ENCODE assay signal across 8 cellular contexts in the genomic region with DNA sequence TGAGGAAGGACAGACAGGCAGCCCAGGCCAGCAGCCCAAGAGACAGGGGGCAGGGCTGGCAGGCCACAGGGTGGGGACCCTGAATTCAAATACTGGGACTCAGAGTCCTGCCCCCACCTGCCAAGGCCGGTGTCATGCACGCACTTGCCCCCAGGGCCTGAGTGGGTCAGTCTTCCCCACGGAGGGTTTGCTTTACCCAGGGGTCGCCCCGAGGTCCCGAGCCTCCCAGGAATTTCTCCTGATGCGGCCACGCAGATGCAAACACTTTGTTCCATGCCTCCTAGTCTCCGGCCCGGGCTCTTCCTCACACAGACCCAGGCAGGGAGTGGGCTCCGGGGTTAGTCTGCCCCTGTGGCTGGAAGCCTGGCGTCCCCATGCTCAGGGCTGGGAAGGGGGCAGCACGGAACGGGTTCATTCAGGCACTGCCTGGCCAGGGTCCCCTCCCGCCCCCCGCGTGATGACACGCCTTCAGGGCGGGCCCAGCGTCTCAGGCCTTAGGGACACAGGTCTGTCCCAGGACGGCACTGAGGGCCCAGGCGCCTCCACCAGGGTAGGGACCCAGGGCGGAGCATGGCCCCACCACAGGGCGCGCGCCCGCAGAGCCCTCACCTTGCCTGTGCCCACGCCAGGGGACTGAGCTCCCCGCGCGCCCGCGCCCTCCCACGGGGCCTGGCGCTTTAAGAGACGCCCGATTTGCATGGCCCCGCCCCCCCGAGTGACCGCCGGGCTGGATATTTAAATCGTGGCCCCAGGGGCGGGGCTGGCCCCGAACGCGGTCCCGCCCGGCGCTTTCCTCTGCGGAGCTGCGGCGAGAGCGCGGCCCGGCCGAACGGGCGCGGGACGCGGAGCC. TPM values are rescaled to one million over a fixed set of nuclear protein-coding genes. Genes with fewer than 3 reads are reported as not detected.
DNase-seq lines count a peak whose midpoint lies in the region; ATAC-seq and TF ChIP-seq lines count a peak whose summit lies in the region.

SNED1 (plus strand) TSS at position 763 of the 850 bp plus-strand sequence. CDS start 220 bp downstream, outside the sequence.

- peaks cover 11% of the 10 kb centered on the region; the same call in 1 of the 2 replicates for H3K36me3 ChIP-seq in ACC112 (ENCODE audit: insufficient read depth, low read length)
- H3K36me3 ChIP-seq in HAP-1 (replicated peaks) = no peaks in the 10 kb centered on the region
- no peaks in the 10 kb centered on the region; the same call in 1 of the 2 replicates for H3K36me3 ChIP-seq in Panc1 (ENCODE audit: control insufficient read depth, insufficient read depth, low read length)

- CTCF ChIA-PET in Panc1 (lab: Charles Lee) = no interaction called here

- POLR2A ChIA-PET in Panc1 (lab: Charles Lee) = no interaction called here

- peak; percentile 92 for ATAC-seq in Panc1

- no peaks in the 10 kb centered on the region for H3K9me3 Mint-ChIP-seq in nephron progenitor cell

- peak within 1 kb of the TSS; percentile 90 for H3K4me3 ChIP-seq in ACC112 (ENCODE audit: low read depth, low read length)
- H3K4me3 ChIP-seq in HAP-1 = peak within 1 kb of the TSS; percentile 52
- H3K4me3 ChIP-seq in Panc1 (ENCODE audit: low read depth in 2 of 2, low read length in 2 of 2) = peak within 1 kb of the TSS; percentile 50 to 65
- H3K4me3 ChIP-seq in foreskin fibroblast (ENCODE audit: low read depth in 1 of 2, low read length in 2 of 2) = peak within 1 kb of the TSS; percentile 55 to 64

- in situ Hi-C loops in HAP-1 (cut with MboI; ENCODE audit: low sequenced_read_pairs) = no loop called here
- in situ Hi-C loops in Panc1 (cut with HindIII; ENCODE audit: low pct_unique_long_range_greater_than_20kb, low sequenced_read_pairs) = no loop called here

- no peaks in the 10 kb centered on the region for H3K36me3 Mint-ChIP-seq in nephron progenitor cell (ENCODE audit: low read depth)

- H3K4me1 ChIP-seq in ACC112 (ENCODE audit: control insufficient read depth, insufficient read depth, low read length, unreplicated experiment) (peaks cover 7% of the 10 kb centered on the region), HAP-1 (no peaks in the 10 kb centered on the region), Panc1 (ENCODE audit: control insufficient read depth, insufficient read depth, low read length) (peaks cover 11% of the 10 kb centered on the region)

- H3K27ac Mint-ChIP-seq in nephron progenitor cell = no peak within 1 kb of the TSS

- peak within 1 kb of the TSS; percentile 73 for H3K4me3 Mint-ChIP-seq in nephron progenitor cell

- intact Hi-C loops in Panc1 (cut with micrococcal nuclease; ENCODE audit: unreplicated experiment) = no loop called here

- H3K27me3 Mint-ChIP-seq in nephron progenitor cell (ENCODE audit: low read depth, poor library complexity) = peaks cover 42% of the 10 kb centered on the region

- H3K27me3 ChIP-seq in ACC112 (ENCODE audit: insufficient read depth, low read length) (no peaks in the 10 kb centered on the region), HAP-1 (ENCODE audit: low read depth) (no peaks in the 10 kb centered on the region), Panc1 (ENCODE audit: control insufficient read depth, insufficient read depth, low read length) (no peaks in the 10 kb centered on the region)

- TF ChIP-seq CTCF in Panc1 (IDR thresholded peaks at IDR 0.05) (no peak), foreskin fibroblast (IDR thresholded peaks at IDR 0.05; ENCODE audit: low read depth, low read length) (no peak), nephron progenitor cell (IDR thresholded peaks at IDR 0.05) (no peak), subcutaneous adipose tissue (IDR thresholded peaks at IDR 0.05; ENCODE audit: low read depth) (no peak)

- DNase-seq in HAP-1 (ENCODE audit: low spot score in 2 of 2) = peak; percentile 64 to 94
- DNase-seq in Panc1 (ENCODE audit: low read depth, low spot score) = peak; percentile 20
- DNase-seq in activated naive CD4-positive, alpha-beta T cell treated with Interleukin-2 at 50 U/mL for 16 hours = peak; percentile 53
- peak; percentile 81 to 94 for DNase-seq in foreskin fibroblast
- peak; percentile 95 for DNase-seq in nephron progenitor cell
- DNase-seq in globus pallidus (ENCODE audit: low spot score) = no peak

- peak within 1 kb of the TSS; percentile 44; the same call in 1 of the 2 replicates for H3K27ac ChIP-seq in ACC112 (ENCODE audit: low read depth, low read length)
- H3K27ac ChIP-seq in Panc1 (ENCODE audit: low read length) = peak within 1 kb of the TSS; percentile 70

- peak within 1 kb of the TSS; percentile 87 for H2AFZ ChIP-seq in ACC112 (ENCODE audit: low read length, unreplicated experiment)

- no TSS peak for BruUV-seq in Panc1 (replicated peaks; lab: Mats Ljungman, UMichigan)

- peaks cover 50% of the 10 kb centered on the region for H3K4me1 Mint-ChIP-seq in nephron progenitor cell

- H3K79me2 ChIP-seq in ACC112 (ENCODE audit: control insufficient read depth, insufficient read depth, low read length, unreplicated experiment) = peaks cover 4% of the 10 kb centered on the region

- H3K9me3 ChIP-seq in HAP-1 = no peaks in the 10 kb centered on the region
- H3K9me3 ChIP-seq in Panc1 (ENCODE audit: control insufficient read depth, insufficient read depth, low read depth, low read length) = no peaks in the 10 kb centered on the region

RNA-seq across cellular contexts. Expression of gene SNED1, which starts in this region (rescaled TPM):
- 11.0 TPM for total RNA-seq in Panc1 (2021; ENCODE audit: unreplicated experiment)
- polyA plus RNA-seq in Panc1 (2012; ENCODE audit: insufficient read length) = 17.9 TPM
- total RNA-seq in subcutaneous adipose tissue = 10 to 100 TPM; 34.9 to 83.3 (median 39.7) TPM
